ENCODE assay signal across 18 cellular contexts in genomic region chr22:24102366-24103200, GRCh38.
DNase-seq lines count a peak whose midpoint lies in the region; ATAC-seq, FAIRE-seq and TF ChIP-seq lines count a peak whose summit lies in the region.
"Had no signal": no experiment of that assay in that cellular context is flagged by ENCODE, and none has a peak within 500 bp of the region (broad histone marks: within the 10 kb centered on the region; RNA-seq: fewer than 3 reads in every experiment).

No MANE protein-coding gene starts in this region.

- POLR2A ChIA-PET in activated CD8-positive, alpha-beta T cell treated with anti-CD3 and anti-CD28 coated beads for 36 hours (lab: Charles Lee) = no interaction called here

- no peak for TF ChIP-seq POLR2A in spleen (IDR thresholded peaks at IDR 0.05)

- DNase-seq in activated effector memory CD4-positive, alpha-beta T cell treated with anti-CD3 and anti-CD28 coated beads, Interleukin-2, amount 50 U/mL, for 16 hours = peak; percentile 51
- no peak for DNase-seq in activated effector memory CD4-positive, alpha-beta T cell treated with Interleukin-2 at 50 U/mL for 16 hours
- DNase-seq in bronchial epithelial cell (ENCODE audit: low read depth) = no peak
- DNase-seq in lower lobe of right lung = peak; percentile 30
- peak; percentile 36 for DNase-seq in spleen
- no peak for DNase-seq in activated CD8-positive, alpha-beta T cell treated with anti-CD3 and anti-CD28 coated beads for 36 hours
- DNase-seq in NCI-H2029 treated with DMSO at 0.1 percent for 48 hours (lab: John Stamatoyannopoulos, UW) = no peak
- no peak for DNase-seq in stimulated activated CD4-positive, alpha-beta T cell treated with anti-CD3 and anti-CD28 coated beads, Interleukin-4, amount 100 ng/mL, for 24 hours
- DNase-seq: DMS153, EL, IMR-90, Kasumi-1, NCI-H2029, NCI-H524 had no signal

- CTCF ChIA-PET in activated CD8-positive, alpha-beta T cell treated with anti-CD3 and anti-CD28 coated beads for 36 hours (lab: Charles Lee) = no interaction called here

- FAIRE-seq in bronchial epithelial cell (lab: Jason Lieb, UNC) = peak; percentile 50
- FAIRE-seq: RCC 7860 had no signal

- H3K27me3 Mint-ChIP-seq in activated CD8-positive, alpha-beta T cell treated with anti-CD3 and anti-CD28 coated beads for 36 hours = no peaks in the 10 kb centered on the region

- H3K27ac Mint-ChIP-seq in activated CD8-positive, alpha-beta T cell treated with anti-CD3 and anti-CD28 coated beads for 36 hours = no peak overlapping the region

- no peak for TF ChIP-seq CTCF in bronchial epithelial cell (IDR thresholded peaks at IDR 0.05; ENCODE audit: insufficient read depth, low read length, severe bottlenecking)
- no peak for TF ChIP-seq CTCF in lower lobe of right lung (IDR thresholded peaks at IDR 0.05)
- no peak for TF ChIP-seq CTCF in spleen (IDR thresholded peaks at IDR 0.05 in 8 of 11, conservative IDR thresholded peaks at IDR 0.05 in 3 of 11)
- TF ChIP-seq CTCF in activated CD8-positive, alpha-beta T cell treated with anti-CD3 and anti-CD28 coated beads for 36 hours (IDR thresholded peaks at IDR 0.05) = no peak

- 93 to 97% (median 97%) methylated on average over 18 of the region's 18 CpGs for WGBS in spleen, 5 donors

- no peaks in the 10 kb centered on the region for H3K9me3 Mint-ChIP-seq in activated CD8-positive, alpha-beta T cell treated with anti-CD3 and anti-CD28 coated beads for 36 hours

- ATAC-seq in lower lobe of right lung = no peak
- no peak for ATAC-seq in activated CD8-positive, alpha-beta T cell treated with anti-CD3 and anti-CD28 coated beads for 36 hours

- H3K9me3 ChIP-seq in lower lobe of right lung (no peaks in the 10 kb centered on the region), spleen (no peaks in the 10 kb centered on the region)
- H3K9me3 ChIP-seq: HAP-1 had no signal

- no peak overlapping the region for H3K4me3 Mint-ChIP-seq in activated CD8-positive, alpha-beta T cell treated with anti-CD3 and anti-CD28 coated beads for 36 hours

- H3K36me3 ChIP-seq in bronchial epithelial cell (ENCODE audit: control insufficient read depth, insufficient read depth, low read length) (peaks cover 22% of the 10 kb centered on the region), lower lobe of right lung (peaks cover 73% of the 10 kb centered on the region), spleen (peaks cover 0 to 99% (median 65%) of the 10 kb centered on the region in 6 donors)

- H3K27me3 ChIP-seq in bronchial epithelial cell (ENCODE audit: control insufficient read depth, insufficient read depth, low read length) (no peaks in the 10 kb centered on the region), lower lobe of right lung (ENCODE audit: low read depth) (no peaks in the 10 kb centered on the region), spleen (replicated peaks in 1 of 7) (no peaks in the 10 kb centered on the region)

- peaks cover 22% of the 10 kb centered on the region for H3K36me3 Mint-ChIP-seq in activated CD8-positive, alpha-beta T cell treated with anti-CD3 and anti-CD28 coated beads for 36 hours (ENCODE audit: low read depth)

- peaks cover 25% of the 10 kb centered on the region for H3K4me1 Mint-ChIP-seq in activated CD8-positive, alpha-beta T cell treated with anti-CD3 and anti-CD28 coated beads for 36 hours (ENCODE audit: low read depth)

- H3K4me3 ChIP-seq in bronchial epithelial cell (ENCODE audit: low read depth, low read length) = no peak overlapping the region
- no peak overlapping the region for H3K4me3 ChIP-seq in lower lobe of right lung
- H3K4me3 ChIP-seq in spleen = no peak overlapping the region
- H3K4me3 ChIP-seq: HAP-1 had no signal

- peaks cover 5% of the 10 kb centered on the region for H3K4me1 ChIP-seq in lower lobe of right lung
- H3K4me1 ChIP-seq in spleen = peaks cover 0 to 7% (median 0%) of the 10 kb centered on the region in 6 donors
- H3K4me1 ChIP-seq: HAP-1 had no signal

- intact Hi-C loops in lower lobe of right lung (cut with DNase I) (no loop called here), spleen (cut with DNase I; ENCODE audit: low total_unique reads) (no loop called here)
- intact Hi-C loops in activated CD8-positive, alpha-beta T cell treated with anti-CD3 and anti-CD28 coated beads for 36 hours (cut with micrococcal nuclease) = no loop called here

- H3K27ac ChIP-seq in lower lobe of right lung (no peak overlapping the region), spleen (no peak overlapping the region)
- H3K27ac ChIP-seq: 22Rv1, C4-2B had no signal

Comparison
In these comparisons a context has a peak if more than half of its experiments do, and no peak if none do; other contexts are left out.
1. DNase-seq: peak in activated effector memory CD4-positive, alpha-beta T cell treated with anti-CD3 and anti-CD28 coated beads, Interleukin-2, amount 50 U/mL, for 16 hours (single experiment), lower lobe of right lung (single experiment) and spleen (single experiment); none in activated effector memory CD4-positive, alpha-beta T cell treated with Interleukin-2 at 50 U/mL for 16 hours (single experiment), bronchial epithelial cell (single experiment), activated CD8-positive, alpha-beta T cell treated with anti-CD3 and anti-CD28 coated beads for 36 hours (single experiment), NCI-H2029 treated with DMSO at 0.1 percent for 48 hours (single experiment) and stimulated activated CD4-positive, alpha-beta T cell treated with anti-CD3 and anti-CD28 coated beads, Interleukin-4, amount 100 ng/mL, for 24 hours (single experiment).